8 cellular contexts compared by ENCODE assay signal in the genomic region with DNA sequence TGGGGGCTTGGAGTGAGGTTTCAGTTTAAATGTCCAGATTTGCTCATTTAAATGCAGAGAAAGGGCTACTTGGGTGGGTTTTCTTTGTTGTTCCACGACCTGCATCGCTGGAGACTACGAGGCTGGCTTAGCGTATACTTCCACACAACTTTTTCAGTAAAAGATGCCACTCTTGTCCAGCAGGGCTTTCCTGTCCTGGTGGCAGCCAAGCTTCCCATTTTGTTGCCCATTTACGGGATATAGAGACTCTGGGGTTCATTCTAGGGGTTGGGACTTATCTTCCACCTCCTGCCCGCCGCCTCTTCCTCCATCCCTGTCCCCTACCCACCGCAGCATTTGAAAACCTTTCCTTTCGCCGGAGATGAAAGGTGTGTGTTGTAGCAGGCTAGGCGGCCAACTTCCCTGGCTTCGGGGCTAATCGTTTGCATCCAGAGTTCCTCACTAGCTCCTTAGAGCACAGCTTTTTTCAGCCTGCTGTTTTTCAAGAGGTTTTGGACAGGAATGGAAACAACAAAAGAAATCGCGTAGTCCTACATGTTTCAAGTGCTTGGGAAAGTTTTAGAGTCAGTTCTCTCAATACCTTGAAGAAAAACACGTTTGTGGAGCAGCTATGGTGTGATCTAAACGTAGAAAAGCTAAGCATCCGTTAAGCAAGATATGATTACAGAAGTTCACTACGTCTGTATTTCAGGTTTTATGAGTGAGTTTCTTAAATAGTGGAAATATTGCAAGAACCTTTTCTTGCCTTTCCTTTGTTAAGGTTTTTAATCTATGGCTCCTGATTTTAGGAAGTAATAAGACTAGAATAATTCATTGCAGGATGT. TPM values are rescaled to one million over a fixed set of nuclear protein-coding genes. Genes with fewer than 3 reads are reported as not detected.
A peak's percentile ranks its signal among the peaks of the same experiment; 100 is the strongest.
DNase-seq lines count a peak whose midpoint lies in the region; ATAC-seq and TF ChIP-seq lines count a peak whose summit lies in the region.

No MANE protein-coding gene starts in this region.

- no peaks in the 10 kb centered on the region for H3K9me3 Mint-ChIP-seq in CD4-positive, alpha-beta memory T cell
- H3K9me3 Mint-ChIP-seq in WTC11 (no peaks in the 10 kb centered on the region), glutamatergic neuron (ENCODE audit: unreplicated experiment) (peaks cover 10% of the 10 kb centered on the region)

- H3K4me3 Mint-ChIP-seq in CD4-positive, alpha-beta memory T cell: peak overlapping the region; percentile 87 to 93 (median 90)
- peak overlapping the region; percentile 90 for H3K4me3 Mint-ChIP-seq in WTC11
- H3K4me3 Mint-ChIP-seq in glutamatergic neuron (ENCODE audit: unreplicated experiment): peak overlapping the region; percentile 97

- peak in 1 of 5 donors; percentile 2 for DNase-seq in CD4-positive, alpha-beta memory T cell
- DNase-seq in HT-29 (ENCODE audit: low spot score): peak; percentile 86
- peak; percentile 41 for DNase-seq in WTC11 (ENCODE audit: low spot score)
- DNase-seq in glutamatergic neuron: peak; percentile 20
- no peak for DNase-seq in skeletal muscle cell (ENCODE audit: low read depth)
- DNase-seq in posterior vena cava (ENCODE audit: low spot score): no peak
- no peak for DNase-seq in GM19240 (ENCODE audit: insufficient read length, low spot score)

- TF ChIP-seq CTCF in WTC11 (IDR thresholded peaks at IDR 0.05) (no peak), glutamatergic neuron (IDR thresholded peaks at IDR 0.05; ENCODE audit: partially characterized antibody, unreplicated experiment) (peak; percentile 11)

- H3K27me3 ChIP-seq in CD4-positive, alpha-beta memory T cell (ENCODE audit: insufficient read depth, low read length): peaks cover 8% of the 10 kb centered on the region

- no peak overlapping the region for H3K27ac ChIP-seq in CD4-positive, alpha-beta memory T cell (ENCODE audit: low read depth, low read length)

- peaks cover 7 to 24% (median 17%) of the 10 kb centered on the region in 4 donors for H3K4me1 Mint-ChIP-seq in CD4-positive, alpha-beta memory T cell
- H3K4me1 Mint-ChIP-seq in WTC11: peaks cover 27% of the 10 kb centered on the region
- peaks cover 8% of the 10 kb centered on the region for H3K4me1 Mint-ChIP-seq in glutamatergic neuron (ENCODE audit: low read depth, unreplicated experiment)

- intact Hi-C loops in CD4-positive, alpha-beta memory T cell (cut with micrococcal nuclease): loop anchor here (2.0 kb wide), 1 partner anchor 25 kb away; a partner anchor contains a TSS
- intact Hi-C loops in posterior vena cava (cut with DNase I): no loop called here

- peak overlapping the region; percentile 49 to 57 for H3K4me3 ChIP-seq in CD4-positive, alpha-beta memory T cell (ENCODE audit: low read length in 2 of 2)
- peak overlapping the region; percentile 72 for H3K4me3 ChIP-seq in skeletal muscle cell (ENCODE audit: low read depth, low read length)

- H3K36me3 ChIP-seq in CD4-positive, alpha-beta memory T cell (ENCODE audit: insufficient read depth, low read length): no peaks in the 10 kb centered on the region

- CTCF ChIA-PET in CD4-positive, alpha-beta memory T cell (lab: Charles Lee; ENCODE audit: partially characterized antibody): interaction anchor here (1.1 kb wide), 1 partner anchor 73 kb away, joined by 3 read pairs; no protein-coding TSS in a partner anchor
- CTCF ChIA-PET in WTC11 (lab: Charles Lee): interaction anchor here (0.8 to 2.3 kb wide), 19 partner anchors 9 to 458 kb away, joined by 3 to 18 read pairs (median 4); a partner anchor contains a TSS

- peak overlapping the region; percentile 6 to 88 (median 67) for H3K27ac Mint-ChIP-seq in CD4-positive, alpha-beta memory T cell
- H3K27ac Mint-ChIP-seq in WTC11: peak overlapping the region; percentile 0
- H3K27ac Mint-ChIP-seq in glutamatergic neuron (ENCODE audit: unreplicated experiment): peak overlapping the region; percentile 87

- H3K4me1 ChIP-seq in CD4-positive, alpha-beta memory T cell (ENCODE audit: insufficient read depth, low read length): peaks cover 18% of the 10 kb centered on the region

- POLR2A ChIA-PET in CD4-positive, alpha-beta memory T cell (lab: Charles Lee; ENCODE audit: partially characterized antibody): interaction anchor here (2.0 to 4.8 kb wide), 2 partner anchors 25 to 129 kb away, joined by 10 to 45 read pairs; a partner anchor contains a TSS
- POLR2A ChIA-PET in WTC11 (lab: Charles Lee): interaction anchor here (0.6 to 2.9 kb wide), 12 partner anchors 9 to 323 kb away, joined by 3 to 35 read pairs (median 6); a partner anchor contains a TSS

- ATAC-seq in GM18907 (IDR thresholded peaks at IDR 0.05; ENCODE audit: unreplicated experiment) (peak; percentile 22), WTC11 (peak; percentile 2)

- H3K27me3 Mint-ChIP-seq in CD4-positive, alpha-beta memory T cell: peaks cover 2 to 10% of the 10 kb centered on the region in 2 donors
- H3K27me3 Mint-ChIP-seq in WTC11 (ENCODE audit: low read depth) (no peaks in the 10 kb centered on the region; the same call in 1 of the 2 replicates), glutamatergic neuron (ENCODE audit: unreplicated experiment) (peaks cover 10% of the 10 kb centered on the region)

- no peaks in the 10 kb centered on the region for H3K9me3 ChIP-seq in CD4-positive, alpha-beta memory T cell (ENCODE audit: control insufficient read depth in 1 of 2, low read length in 2 of 2)

- peaks cover 0 to 2% of the 10 kb centered on the region in 2 donors for H3K36me3 Mint-ChIP-seq in CD4-positive, alpha-beta memory T cell
- H3K36me3 Mint-ChIP-seq in WTC11 (no peaks in the 10 kb centered on the region), glutamatergic neuron (ENCODE audit: unreplicated experiment) (no peaks in the 10 kb centered on the region)

TF ChIP-seq in WTC11, 78 proteins besides CTCF, POLR2A, EP300 and RAD21 (continues in another document):
- TF ChIP-seq, protein P1, sequence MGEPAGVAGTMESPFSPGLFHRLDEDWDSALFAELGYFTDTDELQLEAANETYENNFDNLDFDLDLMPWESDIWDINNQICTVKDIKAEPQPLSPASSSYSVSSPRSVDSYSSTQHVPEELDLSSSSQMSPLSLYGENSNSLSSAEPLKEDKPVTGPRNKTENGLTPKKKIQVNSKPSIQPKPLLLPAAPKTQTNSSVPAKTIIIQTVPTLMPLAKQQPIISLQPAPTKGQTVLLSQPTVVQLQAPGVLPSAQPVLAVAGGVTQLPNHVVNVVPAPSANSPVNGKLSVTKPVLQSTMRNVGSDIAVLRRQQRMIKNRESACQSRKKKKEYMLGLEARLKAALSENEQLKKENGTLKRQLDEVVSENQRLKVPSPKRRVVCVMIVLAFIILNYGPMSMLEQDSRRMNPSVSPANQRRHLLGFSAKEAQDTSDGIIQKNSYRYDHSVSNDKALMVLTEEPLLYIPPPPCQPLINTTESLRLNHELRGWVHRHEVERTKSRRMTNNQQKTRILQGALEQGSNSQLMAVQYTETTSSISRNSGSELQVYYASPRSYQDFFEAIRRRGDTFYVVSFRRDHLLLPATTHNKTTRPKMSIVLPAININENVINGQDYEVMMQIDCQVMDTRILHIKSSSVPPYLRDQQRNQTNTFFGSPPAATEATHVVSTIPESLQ (CRISPR knock-in tag; IDR thresholded peaks at IDR 0.05): no peak
- TF ChIP-seq OVOL2 (CRISPR knock-in tag; IDR thresholded peaks at IDR 0.05; ENCODE audit: borderline replicate concordance) (no peak), ZNF232 (CRISPR knock-in tag; IDR thresholded peaks at IDR 0.05) (no peak), MYBL2 (CRISPR knock-in tag; IDR thresholded peaks at IDR 0.05) (no peak), ELF4 (CRISPR knock-in tag; IDR thresholded peaks at IDR 0.05; ENCODE audit: low read depth) (no peak), JUN (CRISPR knock-in tag; IDR thresholded peaks at IDR 0.05) (no peak)
- TF ChIP-seq, protein P2, sequence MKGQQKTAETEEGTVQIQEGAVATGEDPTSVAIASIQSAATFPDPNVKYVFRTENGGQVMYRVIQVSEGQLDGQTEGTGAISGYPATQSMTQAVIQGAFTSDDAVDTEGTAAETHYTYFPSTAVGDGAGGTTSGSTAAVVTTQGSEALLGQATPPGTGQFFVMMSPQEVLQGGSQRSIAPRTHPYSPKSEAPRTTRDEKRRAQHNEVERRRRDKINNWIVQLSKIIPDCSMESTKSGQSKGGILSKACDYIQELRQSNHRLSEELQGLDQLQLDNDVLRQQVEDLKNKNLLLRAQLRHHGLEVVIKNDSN (CRISPR knock-in tag; IDR thresholded peaks at IDR 0.05): no peak
- TF ChIP-seq, protein P3, sequence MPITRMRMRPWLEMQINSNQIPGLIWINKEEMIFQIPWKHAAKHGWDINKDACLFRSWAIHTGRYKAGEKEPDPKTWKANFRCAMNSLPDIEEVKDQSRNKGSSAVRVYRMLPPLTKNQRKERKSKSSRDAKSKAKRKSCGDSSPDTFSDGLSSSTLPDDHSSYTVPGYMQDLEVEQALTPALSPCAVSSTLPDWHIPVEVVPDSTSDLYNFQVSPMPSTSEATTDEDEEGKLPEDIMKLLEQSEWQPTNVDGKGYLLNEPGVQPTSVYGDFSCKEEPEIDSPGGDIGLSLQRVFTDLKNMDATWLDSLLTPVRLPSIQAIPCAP (CRISPR knock-in tag; IDR thresholded peaks at IDR 0.05): no peak

RNA-seq across cellular contexts. Expression of a gene that starts 0.8 kb away (rescaled TPM):
- total RNA-seq in CD4-positive, alpha-beta memory T cell: 1 to 10 TPM; 1.3 to 1.6 TPM
- polyA plus RNA-seq in CD4-positive, alpha-beta memory T cell: under 1 TPM; 0.07 to 0.76 TPM
- 14.3 and 14.9 TPM in 2 replicates for total RNA-seq in HT-29 (2014; rRNA removed; shearing (Covaris generic))
- total RNA-seq in WTC11 (2021): 21.0 to 23.3 TPM (median 21.2 TPM) in 3 replicates
- 55.3 TPM for total RNA-seq in glutamatergic neuron (ENCODE audit: unreplicated experiment)
- 1 to 10 TPM in 1 of 2 donors, under 1 TPM in 1; 0.74 to 3.1 TPM for total RNA-seq in posterior vena cava

RNA-seq across cellular contexts. Expression of a gene that starts 25.9 kb away (rescaled TPM):
- 10 to 100 TPM; 89.8 to 91.7 TPM for total RNA-seq in CD4-positive, alpha-beta memory T cell
- 100 to 1,000 TPM; 211 to 279 TPM for polyA plus RNA-seq in CD4-positive, alpha-beta memory T cell
- total RNA-seq in HT-29 (2014; rRNA removed; shearing (Covaris generic)): 167 and 195 TPM in 2 replicates
- total RNA-seq in WTC11 (2021) (268 to 281 TPM (median 269 TPM) in 3 replicates), glutamatergic neuron (ENCODE audit: unreplicated experiment) (170 TPM), posterior vena cava (100 to 1,000 TPM; 120 to 144 TPM)

RNA-seq across cellular contexts. Expression of a gene that starts 54.6 kb away (rescaled TPM):
- not detected for total RNA-seq in CD4-positive, alpha-beta memory T cell
- polyA plus RNA-seq in CD4-positive, alpha-beta memory T cell: not detected
- total RNA-seq in HT-29 (2014; rRNA removed; shearing (Covaris generic)): not detected in 2 replicates
- total RNA-seq in WTC11 (2021) (2.2 to 4.4 TPM (median 3.2 TPM) in 3 replicates), glutamatergic neuron (ENCODE audit: unreplicated experiment) (208 TPM), posterior vena cava (not detected)

RNA-seq across cellular contexts. Expression of a gene that starts 58.8 kb away (rescaled TPM):
- total RNA-seq in CD4-positive, alpha-beta memory T cell: 1 to 10 TPM; 4.8 to 5.7 TPM
- 1 to 10 TPM; 1.8 to 5.4 TPM for polyA plus RNA-seq in CD4-positive, alpha-beta memory T cell
- total RNA-seq in HT-29 (2014; rRNA removed; shearing (Covaris generic)): 4.4 and 7.1 TPM in 2 replicates
- total RNA-seq in WTC11 (2021): 3.1 to 4.9 TPM (median 4.4 TPM) in 3 replicates
- 2.8 TPM for total RNA-seq in glutamatergic neuron (ENCODE audit: unreplicated experiment)
- 1 to 10 TPM; 4.2 to 4.3 TPM for total RNA-seq in posterior vena cava

Comparison
In these comparisons a context has a peak if more than half of its experiments do, and no peak if none do; other contexts are left out.
1. DNase-seq: peak in HT-29 (single experiment), WTC11 (single experiment) and glutamatergic neuron (single experiment); none in skeletal muscle cell (single experiment), posterior vena cava (single experiment) and GM19240 (single experiment).
2. H3K27ac Mint-ChIP-seq: peak in every context shown above with its lines; median percentile 87 in glutamatergic neuron; 67 in CD4-positive, alpha-beta memory T cell; 0 in WTC11.
3. RNA of a gene that starts 54.6 kb away (total RNA-seq): 208 TPM in glutamatergic neuron (single experiment); 2.2 to 4.4 TPM in WTC11, not detected in CD4-positive, alpha-beta memory T cell, not detected in HT-29 and not detected in posterior vena cava; every median in the first group is over 10 times any median in the second.
4. Peak in every context shown above with its lines, with median percentiles within 50 percentile points of each other: H3K4me3 Mint-ChIP-seq.